In genomic region chr3:43378066-43378935, GRCh38 we compare ENCODE assay signal across 8 cellular contexts.
DNase-seq lines count a peak whose midpoint lies in the region; TF ChIP-seq lines count a peak whose summit lies in the region.

No MANE protein-coding gene starts in this region.

- H4K20me1 ChIP-seq in smooth muscle cell (ENCODE audit: low read depth): no peaks in the 10 kb centered on the region

- no peaks in the 10 kb centered on the region for H3K4me1 Mint-ChIP-seq in Calu3 (ENCODE audit: low read depth, unreplicated experiment)

- no peaks in the 10 kb centered on the region for H3K27me3 ChIP-seq in HAP-1 (ENCODE audit: low read depth)
- no peaks in the 10 kb centered on the region for H3K27me3 ChIP-seq in smooth muscle cell (ENCODE audit: low read depth)

- H3K4me3 Mint-ChIP-seq in Calu3 (ENCODE audit: low read depth, unreplicated experiment): no peak overlapping the region

- no peaks in the 10 kb centered on the region for H3K27me3 Mint-ChIP-seq in Calu3 (ENCODE audit: unreplicated experiment)

- H3F3A ChIP-seq in smooth muscle cell (ENCODE audit: low read depth): no peaks in the 10 kb centered on the region

- in situ Hi-C loops in HAP-1 (cut with MboI; ENCODE audit: low sequenced_read_pairs): no loop called here

- H3K79me2 ChIP-seq in smooth muscle cell (ENCODE audit: low read depth): no peaks in the 10 kb centered on the region

- no peak overlapping the region for H2AFZ ChIP-seq in smooth muscle cell (ENCODE audit: low read depth)

- no peak overlapping the region for H3K27ac ChIP-seq in smooth muscle cell (ENCODE audit: low read depth)

- H3K9ac ChIP-seq in smooth muscle cell (ENCODE audit: low read depth): no peak overlapping the region

- H3K36me3 ChIP-seq in HAP-1 (replicated peaks) (no peaks in the 10 kb centered on the region), smooth muscle cell (ENCODE audit: low read depth) (no peaks in the 10 kb centered on the region)

- peak; percentile 67 for DNase-seq in Calu3
- peak; percentile 36 to 64 for DNase-seq in HAP-1 (ENCODE audit: low spot score in 2 of 2)
- peak; percentile 33 for DNase-seq in NK-92 treated with Interleukin-12 subunit alpha and Interleukin-12 subunit beta, amount 100 ng/mL, for 24 hours (lab: John Stamatoyannopoulos, UW)
- peak; percentile 70 for DNase-seq in activated T-cell treated with anti-CD3 and anti-CD28 coated beads, Interleukin-2, amount 50 U/mL, for 1 hour
- peak; percentile 44 for DNase-seq in fibroblast of pulmonary artery (ENCODE audit: low read depth)
- DNase-seq in smooth muscle cell (lab: John Stamatoyannopoulos, UW; ENCODE audit: unreplicated experiment): no peak
- no peak for DNase-seq in hypothalamus (lab: John Stamatoyannopoulos, UW)
- DNase-seq in dedifferentiated amniotic fluid mesenchymal stem cell (ENCODE audit: extremely low spot score): no peak

- H3K4me2 ChIP-seq in smooth muscle cell: no peak overlapping the region

- H3K9me3 ChIP-seq in HAP-1: no peaks in the 10 kb centered on the region
- H3K9me3 ChIP-seq in smooth muscle cell (replicated peaks; ENCODE audit: low read depth): no peaks in the 10 kb centered on the region

- intact Hi-C loops in Calu3 (cut with micrococcal nuclease; ENCODE audit: unreplicated experiment): loop anchor here (1.0 to 2.0 kb wide), 4 partner anchors 164 to 417 kb away; no protein-coding TSS in a partner anchor

- CTCF ChIA-PET in Calu3 (lab: Charles Lee): interaction anchor here (0.6 to 1.2 kb wide), 7 partner anchors 10 to 416 kb away, joined by 3 to 11 read pairs (median 3); no protein-coding TSS in a partner anchor

- TF ChIP-seq CTCF in Calu3 (IDR thresholded peaks at IDR 0.05; ENCODE audit: unreplicated experiment) (peak; percentile 51), fibroblast of pulmonary artery (IDR thresholded peaks at IDR 0.05; ENCODE audit: low read length, missing control alignments) (peak; percentile 71), smooth muscle cell (IDR thresholded peaks at IDR 0.05; ENCODE audit: borderline replicate concordance, insufficient read depth, poor library complexity, severe bottlenecking) (peak; percentile 50)

- no peak overlapping the region for H3K27ac Mint-ChIP-seq in Calu3 (ENCODE audit: unreplicated experiment)

- H3K4me1 ChIP-seq in HAP-1: no peaks in the 10 kb centered on the region
- H3K4me1 ChIP-seq in smooth muscle cell (ENCODE audit: low read depth): peaks cover 5% of the 10 kb centered on the region

- WGBS in smooth muscle cell (ENCODE audit: low lambda C conversion rate): 87% methylated on average over 2 of the region's 2 CpGs

- H3K4me3 ChIP-seq in HAP-1 (no peak overlapping the region), fibroblast of pulmonary artery (replicated peaks; ENCODE audit: low read depth, low read length) (no peak overlapping the region), smooth muscle cell (no peak overlapping the region)

- BruUV-seq in Calu3 (replicated peaks; lab: Mats Ljungman, UMichigan): no TSS peak

- peaks cover 4% of the 10 kb centered on the region for H3K9me3 Mint-ChIP-seq in Calu3 (ENCODE audit: low read depth, unreplicated experiment)

- no peaks in the 10 kb centered on the region for H3K36me3 Mint-ChIP-seq in Calu3 (ENCODE audit: insufficient read depth, unreplicated experiment)

Comparison
In these comparisons a context has a peak if more than half of its experiments do, and no peak if none do; other contexts are left out.
1. DNase-seq: peak in Calu3 (single experiment), HAP-1 (2 of 2), NK-92 treated with Interleukin-12 subunit alpha and Interleukin-12 subunit beta, amount 100 ng/mL, for 24 hours (single experiment), activated T-cell treated with anti-CD3 and anti-CD28 coated beads, Interleukin-2, amount 50 U/mL, for 1 hour (single experiment) and fibroblast of pulmonary artery (single experiment); none in smooth muscle cell (single experiment), hypothalamus (0 of 51) and dedifferentiated amniotic fluid mesenchymal stem cell (single experiment).
2. Peak in every context shown above with its lines, with median percentiles within 50 percentile points of each other: CTCF ChIP-seq.